19 cellular contexts compared by ENCODE assay signal in the genomic region with DNA sequence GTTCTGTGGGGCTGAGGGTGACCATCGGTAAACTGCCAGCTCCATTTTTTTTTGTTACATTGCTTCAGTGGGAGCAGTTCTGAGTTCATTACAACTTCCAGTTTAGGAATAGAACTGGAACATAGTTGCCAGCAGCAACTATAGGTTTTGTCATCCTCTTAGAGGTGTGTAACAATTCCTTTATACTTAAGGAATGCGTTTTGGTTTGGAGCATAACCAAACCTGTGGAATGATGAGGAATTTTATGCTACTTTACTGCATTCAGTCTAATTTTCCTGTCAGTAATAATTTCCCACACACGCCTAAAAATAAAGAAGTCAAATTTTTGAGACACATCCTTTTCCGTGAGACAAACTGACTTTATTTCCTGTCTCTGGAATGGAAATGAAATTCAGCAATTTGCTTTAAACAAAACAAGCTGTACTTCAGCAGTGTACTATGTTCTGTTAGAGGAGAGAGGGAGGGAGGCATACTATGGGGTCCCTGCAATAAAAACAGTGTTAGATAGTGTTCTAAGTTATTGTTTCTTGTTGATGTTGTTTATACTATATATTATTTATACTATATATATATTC. TPM values are rescaled to one million over a fixed set of nuclear protein-coding genes. Genes with fewer than 3 reads are reported as not detected.
DNase-seq lines count a peak whose midpoint lies in the region; ATAC-seq, FAIRE-seq and TF ChIP-seq lines count a peak whose summit lies in the region.
"Had no signal": no experiment of that assay in that cellular context is flagged by ENCODE, and none has a peak within 500 bp of the region (broad histone marks: within the 10 kb centered on the region; RNA-seq: fewer than 3 reads in every experiment).

No MANE protein-coding gene starts in this region.

- no peak overlapping the region for H3K27ac Mint-ChIP-seq in neural progenitor cell
- H3K27ac Mint-ChIP-seq in natural killer cell treated with Interleukin-12 subunit alpha and Interleukin-12 subunit beta and Interleukin-15 and Interleukin-18, amount 100 ng/mL, for 72 hours, result no peak overlapping the region
- H3K27ac Mint-ChIP-seq: CD4-positive, alpha-beta memory T cell had no signal

- no peak for FAIRE-seq in HTR-8/SVneo (lab: Jason Lieb, UNC)
- FAIRE-seq: G401.6, GM12878 had no signal

- H3K79me2 ChIP-seq in neural progenitor cell (ENCODE audit: low read depth), result no peaks in the 10 kb centered on the region

- H3K4me2 ChIP-seq in BLaER1 (peak overlapping the region; percentile 61), neural progenitor cell (no peak overlapping the region)

- peaks cover 40% of the 10 kb centered on the region for H3K4me1 ChIP-seq in BLaER1
- no peaks in the 10 kb centered on the region for H3K4me1 ChIP-seq in neural progenitor cell
- H3K4me1 ChIP-seq in effector memory CD4-positive, alpha-beta T cell (ENCODE audit: control insufficient read depth, insufficient read depth, low read length, poor library complexity, severe bottlenecking), result no peaks in the 10 kb centered on the region

- H3K4me3 Mint-ChIP-seq in neural progenitor cell, result peak overlapping the region; percentile 57
- no peak overlapping the region for H3K4me3 Mint-ChIP-seq in natural killer cell treated with Interleukin-12 subunit alpha and Interleukin-12 subunit beta and Interleukin-15 and Interleukin-18, amount 100 ng/mL, for 72 hours
- H3K4me3 Mint-ChIP-seq: CD4-positive, alpha-beta memory T cell had no signal

- no peak overlapping the region for H2AFZ ChIP-seq in neural progenitor cell (replicated peaks)

- DNase-seq in M059J (ENCODE audit: low read depth) (peak; percentile 17), dedifferentiated amniotic fluid mesenchymal stem cell (ENCODE audit: extremely low spot score) (peak; percentile 15), neural progenitor cell (ENCODE audit: low spot score) (no peak), HTR-8/SVneo (ENCODE audit: insufficient read length, low spot score) (no peak), NCI-H2107 (lab: John Stamatoyannopoulos, UW) (no peak)
- no peak for DNase-seq in natural killer cell treated with Interleukin-12 subunit alpha and Interleukin-12 subunit beta and Interleukin-15 and Interleukin-18, amount 100 ng/mL, for 72 hours (ENCODE audit: low spot score)
- no peak for DNase-seq in effector memory CD4-positive, alpha-beta T cell
- DNase-seq: Calu3; CD4-positive, alpha-beta memory T cell; DMS79; KBM-7; NCI-H1048; NCI-H2227 treated with DMSO at 0.1 percent for 48 hours; NCI-H524 treated with DMSO at 0.1 percent for 48 hours; SHP77 treated with DMSO at 0.1 percent for 48 hours had no signal

- no peak for TF ChIP-seq CTCF in neural progenitor cell (IDR thresholded peaks at IDR 0.05)

- ATAC-seq in natural killer cell treated with Interleukin-12 subunit alpha and Interleukin-12 subunit beta and Interleukin-15 and Interleukin-18, amount 100 ng/mL, for 72 hours, result no peak
- ATAC-seq: GM12878, HCT116 had no signal

- H3K36me3 ChIP-seq in BLaER1 (peaks cover 1% of the 10 kb centered on the region; the same call in 1 of the 2 replicates), neural progenitor cell (no peaks in the 10 kb centered on the region)
- H3K36me3 ChIP-seq in effector memory CD4-positive, alpha-beta T cell (ENCODE audit: control insufficient read depth, insufficient read depth, low read length), result peaks cover under 1% of the 10 kb centered on the region

- H3K27me3 ChIP-seq in BLaER1, result no peaks in the 10 kb centered on the region
- H3K27me3 ChIP-seq in neural progenitor cell, result peaks cover 13% of the 10 kb centered on the region
- H3K27me3 ChIP-seq in effector memory CD4-positive, alpha-beta T cell (replicated peaks; ENCODE audit: control insufficient read depth, insufficient read depth, low read length, poor library complexity, severe bottlenecking), result peaks cover 6% of the 10 kb centered on the region

- peaks cover 9% of the 10 kb centered on the region for H3F3A ChIP-seq in neural progenitor cell (ENCODE audit: low read depth)

- H3K4me3 ChIP-seq in BLaER1, result no peak overlapping the region
- no peak overlapping the region for H3K4me3 ChIP-seq in neural progenitor cell
- H3K4me3 ChIP-seq in effector memory CD4-positive, alpha-beta T cell (ENCODE audit: insufficient read depth, low read depth, low read length, poor library complexity, severe bottlenecking), result no peak overlapping the region
- H3K4me3 ChIP-seq: GM12878 had no signal

- no peaks in the 10 kb centered on the region for H3K4me1 Mint-ChIP-seq in neural progenitor cell
- no peaks in the 10 kb centered on the region for H3K4me1 Mint-ChIP-seq in natural killer cell treated with Interleukin-12 subunit alpha and Interleukin-12 subunit beta and Interleukin-15 and Interleukin-18, amount 100 ng/mL, for 72 hours (ENCODE audit: low read depth in 2 of 2)
- H3K4me1 Mint-ChIP-seq: CD4-positive, alpha-beta memory T cell had no signal

- no peak overlapping the region for H3K27ac ChIP-seq in BLaER1
- H3K27ac ChIP-seq in neural progenitor cell, result no peak overlapping the region
- H3K27ac ChIP-seq in effector memory CD4-positive, alpha-beta T cell (ENCODE audit: insufficient read depth, low read length, poor library complexity, severe bottlenecking), result no peak overlapping the region

- H3K36me3 Mint-ChIP-seq in neural progenitor cell, result no peaks in the 10 kb centered on the region
- H3K36me3 Mint-ChIP-seq in natural killer cell treated with Interleukin-12 subunit alpha and Interleukin-12 subunit beta and Interleukin-15 and Interleukin-18, amount 100 ng/mL, for 72 hours, result no peaks in the 10 kb centered on the region
- H3K36me3 Mint-ChIP-seq: CD4-positive, alpha-beta memory T cell had no signal

- no peaks in the 10 kb centered on the region for H4K20me1 ChIP-seq in BLaER1
- no peaks in the 10 kb centered on the region for H4K20me1 ChIP-seq in neural progenitor cell (ENCODE audit: low read depth)

- no peaks in the 10 kb centered on the region for H3K9me3 Mint-ChIP-seq in neural progenitor cell
- no peaks in the 10 kb centered on the region for H3K9me3 Mint-ChIP-seq in natural killer cell treated with Interleukin-12 subunit alpha and Interleukin-12 subunit beta and Interleukin-15 and Interleukin-18, amount 100 ng/mL, for 72 hours
- H3K9me3 Mint-ChIP-seq: CD4-positive, alpha-beta memory T cell had no signal

- peaks cover 2% of the 10 kb centered on the region for H3K27me3 Mint-ChIP-seq in neural progenitor cell (ENCODE audit: insufficient read depth, low read depth)
- peaks cover 3 to 5% of the 10 kb centered on the region in 2 donors for H3K27me3 Mint-ChIP-seq in natural killer cell treated with Interleukin-12 subunit alpha and Interleukin-12 subunit beta and Interleukin-15 and Interleukin-18, amount 100 ng/mL, for 72 hours

- H3K9me3 ChIP-seq in BLaER1 (no peaks in the 10 kb centered on the region), neural progenitor cell (ENCODE audit: low read depth) (no peaks in the 10 kb centered on the region)
- H3K9me3 ChIP-seq in effector memory CD4-positive, alpha-beta T cell (ENCODE audit: control insufficient read depth, low read length), result no peaks in the 10 kb centered on the region

- H3K9ac ChIP-seq in BLaER1 (no peak overlapping the region), neural progenitor cell (no peak overlapping the region)

RNA-seq across cellular contexts. Expression of a gene that starts 4.8 kb away (rescaled TPM):
- total RNA-seq in M059J (2014; rRNA removed; shearing (Covaris generic)), result not detected in 2 replicates
- not detected in 2 replicates for total RNA-seq in neural progenitor cell (ENCODE audit: low replicate concordance)
- not detected for total RNA-seq in natural killer cell treated with Interleukin-12 subunit alpha and Interleukin-12 subunit beta and Interleukin-15 and Interleukin-18, amount 100 ng/mL, for 72 hours
- total RNA-seq: Calu3; CD4-positive, alpha-beta memory T cell; GM12878 had no signal

RNA-seq across cellular contexts. Expression of a gene that starts 16.5 kb away (rescaled TPM):
- 81.8 and 99.7 TPM in 2 replicates for total RNA-seq in M059J (2014; rRNA removed; shearing (Covaris generic))
- 111 and 169 TPM in 2 replicates for total RNA-seq in neural progenitor cell (ENCODE audit: low replicate concordance)
- total RNA-seq in natural killer cell treated with Interleukin-12 subunit alpha and Interleukin-12 subunit beta and Interleukin-15 and Interleukin-18, amount 100 ng/mL, for 72 hours, result 10 to 100 TPM; 51.9 to 63.2 TPM

RNA-seq across cellular contexts. Expression of a gene that starts 30.3 kb away (rescaled TPM):
- 0.39 and 0.84 TPM in 2 replicates for total RNA-seq in M059J (2014; rRNA removed; shearing (Covaris generic))
- 0.62 and 0.73 TPM in 2 replicates for total RNA-seq in neural progenitor cell (ENCODE audit: low replicate concordance)
- 1 to 10 TPM in 1 of 2 donors, under 1 TPM in 1; 0.81 to 1.2 TPM for total RNA-seq in natural killer cell treated with Interleukin-12 subunit alpha and Interleukin-12 subunit beta and Interleukin-15 and Interleukin-18, amount 100 ng/mL, for 72 hours

RNA-seq across cellular contexts. Expression of a gene that starts 57.7 kb away (rescaled TPM):
- 322 and 732 TPM in 2 replicates for total RNA-seq in M059J (2014; rRNA removed; shearing (Covaris generic))
- 1,101 and 1,362 TPM in 2 replicates for total RNA-seq in neural progenitor cell (ENCODE audit: low replicate concordance)
- total RNA-seq in natural killer cell treated with Interleukin-12 subunit alpha and Interleukin-12 subunit beta and Interleukin-15 and Interleukin-18, amount 100 ng/mL, for 72 hours, result 100 to 1,000 TPM; 408 to 410 TPM

Comparison
In these comparisons a context has a peak if more than half of its experiments do, and no peak if none do; other contexts are left out.
1. DNase-seq: peak in M059J (single experiment) and dedifferentiated amniotic fluid mesenchymal stem cell (single experiment); none in neural progenitor cell (single experiment), natural killer cell treated with Interleukin-12 subunit alpha and Interleukin-12 subunit beta and Interleukin-15 and Interleukin-18, amount 100 ng/mL, for 72 hours (single experiment), HTR-8/SVneo (single experiment), effector memory CD4-positive, alpha-beta T cell (0 of 3) and NCI-H2107 (single experiment).